Comparison of ENCODE assay signal across 24 cellular contexts in genomic region chr9:129875687-129876395, GRCh38. TPM values are rescaled to one million over a fixed set of nuclear protein-coding genes. Genes with fewer than 3 reads are reported as not detected.
DNase-seq lines count a peak whose midpoint lies in the region; ATAC-seq, FAIRE-seq and TF ChIP-seq lines count a peak whose summit lies in the region.
"Had no signal": no experiment of that assay in that cellular context is flagged by ENCODE, and none has a peak within 500 bp of the region (broad histone marks: within the 10 kb centered on the region; RNA-seq: fewer than 3 reads in every experiment).

No MANE protein-coding gene starts in this region.

- no peak for ATAC-seq in left lung
- ATAC-seq: body of pancreas, right cardiac atrium had no signal

- H3K9me3 Mint-ChIP-seq in immature natural killer cell = no peaks in the 10 kb centered on the region
- H3K9me3 Mint-ChIP-seq: activated CD4-positive, alpha-beta T cell treated with anti-CD3 and anti-CD28 coated beads, Interleukin-2, amount 10 ng/mL, durations not matched to agents 24 days and 14 days; effector memory CD8-positive, alpha-beta T cell; memory B cell had no signal

- no TSS peak for BruUV-seq in PC-9 (replicated peaks; lab: Mats Ljungman, UMichigan)

- TF ChIP-seq CTCF in D721Med (IDR thresholded peaks at IDR 0.05; ENCODE audit: insufficient read depth, missing control alignments) (no peak), PC-9 (conservative IDR thresholded peaks at IDR 0.05) (no peak), GM20000 (IDR thresholded peaks at IDR 0.05; ENCODE audit: extremely low read depth, missing control alignments) (no peak), left lung (IDR thresholded peaks at IDR 0.05) (no peak)

- H3K79me2 ChIP-seq in PC-9 (ENCODE audit: low read depth) = no peaks in the 10 kb centered on the region

- H3K27ac ChIP-seq in PC-9 (no peak overlapping the region), left lung (no peak overlapping the region)
- H3K27ac ChIP-seq: body of pancreas, HL-60, ovary, SJCRH30 had no signal

- H3K36me3 Mint-ChIP-seq in immature natural killer cell = peaks cover 9 to 37% (median 21%) of the 10 kb centered on the region in 3 donors

- peak overlapping the region; percentile 19 to 97 (median 93) for H3K27ac Mint-ChIP-seq in immature natural killer cell
- H3K27ac Mint-ChIP-seq: memory B cell had no signal

- H3K27me3 ChIP-seq in PC-9 (ENCODE audit: insufficient read depth, low read depth) (no peaks in the 10 kb centered on the region), left lung (no peaks in the 10 kb centered on the region)
- H3K27me3 ChIP-seq: body of pancreas, MG63, ovary, SJCRH30 had no signal

- H3K36me3 ChIP-seq in PC-9 (ENCODE audit: low read depth) (no peaks in the 10 kb centered on the region), left lung (no peaks in the 10 kb centered on the region)
- H3K36me3 ChIP-seq: ovary had no signal

- POLR2A ChIA-PET in PC-9 (lab: Charles Lee; ENCODE audit: unreplicated experiment) = no interaction called here

- in situ Hi-C loops in G401 (cut with HindIII; ENCODE audit: low sequenced_read_pairs) = no loop called here

- peaks cover 19 to 39% of the 10 kb centered on the region in 2 donors for H3K4me1 Mint-ChIP-seq in immature natural killer cell

- no peak for FAIRE-seq in D721Med (lab: Jason Lieb, UNC)
- FAIRE-seq: colon had no signal

- peak overlapping the region in 2 of 5 donors; percentile 21 for H3K4me3 Mint-ChIP-seq in immature natural killer cell
- H3K4me3 Mint-ChIP-seq: activated CD4-positive, alpha-beta T cell treated with anti-CD3 and anti-CD28 coated beads, Interleukin-2, amount 10 ng/mL, durations not matched to agents 24 days and 14 days; memory B cell had no signal

- no peaks in the 10 kb centered on the region for H3K9me2 ChIP-seq in PC-9 (ENCODE audit: insufficient read depth)

- peaks cover 6 to 16% (median 11%) of the 10 kb centered on the region in 3 donors for H3K27me3 Mint-ChIP-seq in immature natural killer cell (ENCODE audit: low read depth in 3 of 3)
- H3K27me3 Mint-ChIP-seq: activated CD4-positive, alpha-beta T cell treated with anti-CD3 and anti-CD28 coated beads, Interleukin-2, amount 10 ng/mL, durations not matched to agents 24 days and 14 days; effector memory CD8-positive, alpha-beta T cell; memory B cell had no signal

- H3K4me1 ChIP-seq in PC-9 (replicated peaks; ENCODE audit: insufficient read depth) (no peaks in the 10 kb centered on the region), left lung (no peaks in the 10 kb centered on the region)
- H3K4me1 ChIP-seq: body of pancreas had no signal

- DNase-seq in D721Med (ENCODE audit: insufficient read length, low spot score) (peak; percentile 51), G401 (ENCODE audit: low spot score) (peak; percentile 85), RPMI7951 (ENCODE audit: low read depth) (peak; percentile 24), immature natural killer cell (no peak), NCI-H2081 treated with DMSO at 0.1 percent for 48 hours (lab: John Stamatoyannopoulos, UW) (no peak), PC-9 (no peak), GM20000 (ENCODE audit: low spot score) (no peak), left lung (no peak)
- DNase-seq: activated CD4-positive, alpha-beta T cell treated with anti-CD3 and anti-CD28 coated beads, Interleukin-2, amount 10 ng/mL, durations not matched to agents 24 days and 14 days; activated CD8-positive, alpha-beta memory T cell treated with anti-CD3 and anti-CD28 coated beads, Interleukin-2, amount 50 U/mL, for 4 hours; body of pancreas; effector memory CD8-positive, alpha-beta T cell; MG63; NCI-H1436; NCI-H774; OCI-M1; ovary; right cardiac atrium; T-helper 1 cell; trophoblast cell had no signal

- no peaks in the 10 kb centered on the region for H4K20me1 ChIP-seq in PC-9 (ENCODE audit: insufficient read depth)

- H3K9me3 ChIP-seq in PC-9 (ENCODE audit: insufficient read depth, low read depth) (no peaks in the 10 kb centered on the region), left lung (no peaks in the 10 kb centered on the region)
- H3K9me3 ChIP-seq: body of pancreas, MG63, ovary, SJCRH30 had no signal

- H3K4me3 ChIP-seq in PC-9 (no peak overlapping the region), left lung (no peak overlapping the region)
- H3K4me3 ChIP-seq: body of pancreas, MG63, ovary, SJCRH30 had no signal

- H3K4me2 ChIP-seq in PC-9 = no peak overlapping the region

- CTCF ChIA-PET in PC-9 (lab: Charles Lee) = interaction anchor here (0.6 kb wide), 1 partner anchor 9 kb away, joined by 3 read pairs; no protein-coding TSS in a partner anchor

- intact Hi-C loops in PC-9 (cut with micrococcal nuclease; ENCODE audit: unreplicated experiment) = no loop called here
- intact Hi-C loops in left lung (cut with DNase I) = no loop called here

- no peaks in the 10 kb centered on the region for H3F3A ChIP-seq in PC-9 (ENCODE audit: insufficient read depth, low read depth)

- H2AFZ ChIP-seq in PC-9 = no peak overlapping the region

RNA-seq across cellular contexts. Expression of gene USP20, which starts 40.6 kb away (rescaled TPM):
- total RNA-seq in G401 (2014; rRNA removed; shearing (Covaris generic)) = 27.7 and 34.3 TPM in 2 replicates
- total RNA-seq in RPMI7951 (2014; rRNA removed; shearing (Covaris generic)) = 7.3 and 9.1 TPM in 2 replicates
- 10 to 100 TPM; 21.6 to 51.8 (median 25.1) TPM for polyA plus RNA-seq in immature natural killer cell
- total RNA-seq in PC-9 (2021) (22.1 and 27.8 TPM in 2 replicates), left lung (10 to 100 TPM; 21.0 to 22.9 TPM)

RNA-seq across cellular contexts. Expression of gene C9orf78, which starts 40.8 kb away (rescaled TPM):
- total RNA-seq in G401 (2014; rRNA removed; shearing (Covaris generic)) = 23.4 and 49.4 TPM in 2 replicates
- 44.1 and 50.6 TPM in 2 replicates for total RNA-seq in RPMI7951 (2014; rRNA removed; shearing (Covaris generic))
- 100 to 1,000 TPM; 147 to 196 (median 173) TPM for polyA plus RNA-seq in immature natural killer cell
- total RNA-seq in PC-9 (2021) (39.2 and 51.7 TPM in 2 replicates), left lung (10 to 100 TPM; 30.1 to 31.8 TPM)

RNA-seq across cellular contexts. Expression of gene TOR1A, which starts 51.9 kb away (rescaled TPM):
- 30.8 and 43.1 TPM in 2 replicates for total RNA-seq in G401 (2014; rRNA removed; shearing (Covaris generic))
- total RNA-seq in RPMI7951 (2014; rRNA removed; shearing (Covaris generic)) = 34.0 and 35.9 TPM in 2 replicates
- polyA plus RNA-seq in immature natural killer cell = 100 to 1,000 TPM in 2 of 3 donors, 10 to 100 TPM in 1; 89.3 to 131 (median 108) TPM
- total RNA-seq in PC-9 (2021) (33.8 and 43.5 TPM in 2 replicates), left lung (10 to 100 TPM; 32.0 to 38.5 TPM)

Comparison
In these comparisons a context has a peak if more than half of its experiments do, and no peak if none do; other contexts are left out.
1. DNase-seq: peak in D721Med (single experiment), G401 (single experiment) and RPMI7951 (single experiment); none in immature natural killer cell (0 of 3), NCI-H2081 treated with DMSO at 0.1 percent for 48 hours (single experiment), PC-9 (0 of 2), GM20000 (single experiment) and left lung (0 of 2).